In the genomic region with DNA sequence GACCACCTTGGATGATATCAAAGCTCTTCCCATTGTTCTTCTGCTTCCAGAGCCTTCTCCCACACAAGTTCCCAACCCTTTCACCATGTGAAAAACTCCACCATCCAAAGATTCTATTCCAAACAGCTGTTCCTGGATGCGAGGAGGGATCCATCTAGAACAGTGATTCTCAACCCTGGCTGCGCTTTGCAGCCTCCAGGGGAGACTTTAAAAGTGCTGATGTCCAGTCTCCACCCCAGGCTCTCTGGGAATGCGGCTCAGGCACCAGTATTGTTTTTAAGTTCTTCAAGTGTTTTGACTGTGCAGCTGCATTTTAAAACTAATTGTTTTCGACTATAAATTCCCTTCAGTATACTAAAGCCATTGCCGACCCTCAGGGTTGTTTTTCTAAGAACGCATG, we compare ENCODE assay signal across 17 cellular contexts.
DNase-seq lines count a peak whose midpoint lies in the region; ATAC-seq, FAIRE-seq and TF ChIP-seq lines count a peak whose summit lies in the region.
"Had no signal": no experiment of that assay in that cellular context is flagged by ENCODE, and none has a peak within 500 bp of the region (broad histone marks: within the 10 kb centered on the region; RNA-seq: fewer than 3 reads in every experiment).

No MANE protein-coding gene starts in this region.

- no peak for DNase-seq in activated CD4-positive, alpha-beta T cell treated with anti-CD3 and anti-CD28 coated beads for 36 hours
- DNase-seq in activated CD4-positive, alpha-beta T cell treated with anti-CD3 and anti-CD28 coated beads, Interleukin-2, amount 10 ng/mL, durations not matched to agents 24 days and 14 days, result no peak
- no peak for DNase-seq in breast epithelium (ENCODE audit: low spot score in 2 of 2)
- DNase-seq in keratinocyte (ENCODE audit: low read depth, low spot score), result no peak
- DNase-seq in stimulated activated naive B cell treated with anti-CD40 and anti-IgM and Interleukin-4, amounts not matched to agents 10 μg/mL and 1 μg/mL and 100 μg/mL, for 72 hours, result no peak
- no peak for DNase-seq in hepatocyte (ENCODE audit: low spot score)
- DNase-seq in activated CD4-positive, alpha-beta T cell treated with anti-CD3 and anti-CD28 coated beads for 1 hour, result no peak
- DNase-seq: NCI-H1694, NCI-H510A treated with DMSO at 0.1 percent for 48 hours, OCI-M1, WERI-Rb-1 had no signal

- H3K27ac ChIP-seq in breast epithelium, result peak overlapping the region; percentile 50 to 54
- H3K27ac ChIP-seq in keratinocyte (ENCODE audit: control insufficient read depth, insufficient read depth, low read length), result peak overlapping the region; percentile 87
- H3K27ac ChIP-seq in hepatocyte, result no peak overlapping the region
- H3K27ac ChIP-seq: 22Rv1, cardiac muscle cell, KMS-11, WERI-Rb-1 had no signal

- H3K79me2 ChIP-seq in keratinocyte (ENCODE audit: control insufficient read depth, insufficient read depth, low read length), result no peaks in the 10 kb centered on the region
- no peaks in the 10 kb centered on the region for H3K79me2 ChIP-seq in hepatocyte

- H3K36me3 Mint-ChIP-seq in activated CD4-positive, alpha-beta T cell treated with anti-CD3 and anti-CD28 coated beads for 36 hours (ENCODE audit: low read depth), result peaks cover 6% of the 10 kb centered on the region
- peaks cover 3% of the 10 kb centered on the region for H3K36me3 Mint-ChIP-seq in activated CD4-positive, alpha-beta T cell treated with anti-CD3 and anti-CD28 coated beads, Interleukin-2, amount 10 ng/mL, durations not matched to agents 24 days and 14 days (ENCODE audit: low read depth)
- H3K36me3 Mint-ChIP-seq in stimulated activated naive B cell treated with anti-CD40 and anti-IgM and Interleukin-4, amounts not matched to agents 10 μg/mL and 1 μg/mL and 100 μg/mL, for 72 hours, result peaks cover 6 to 23% of the 10 kb centered on the region in 2 donors
- H3K36me3 Mint-ChIP-seq: activated naive CD8-positive, alpha-beta T cell had no signal

- no peak for ATAC-seq in activated CD4-positive, alpha-beta T cell treated with anti-CD3 and anti-CD28 coated beads for 36 hours
- no peak for ATAC-seq in stimulated activated naive B cell treated with anti-CD40 and anti-IgM and Interleukin-4, amounts not matched to agents 10 μg/mL and 1 μg/mL and 100 μg/mL, for 72 hours (replicated peaks)
- ATAC-seq in HG03095 (IDR thresholded peaks at IDR 0.05; ENCODE audit: unreplicated experiment), result no peak
- ATAC-seq: GM12878 had no signal

- no peak for FAIRE-seq in keratinocyte (lab: Jason Lieb, UNC)
- FAIRE-seq: GM12878 had no signal

- H3K27ac Mint-ChIP-seq in activated CD4-positive, alpha-beta T cell treated with anti-CD3 and anti-CD28 coated beads for 36 hours, result peak overlapping the region; percentile 39
- no peak overlapping the region for H3K27ac Mint-ChIP-seq in activated CD4-positive, alpha-beta T cell treated with anti-CD3 and anti-CD28 coated beads, Interleukin-2, amount 10 ng/mL, durations not matched to agents 24 days and 14 days
- H3K27ac Mint-ChIP-seq in stimulated activated naive B cell treated with anti-CD40 and anti-IgM and Interleukin-4, amounts not matched to agents 10 μg/mL and 1 μg/mL and 100 μg/mL, for 72 hours, result peak overlapping the region; percentile 89
- H3K27ac Mint-ChIP-seq: activated naive CD8-positive, alpha-beta T cell had no signal

- WGBS in hepatocyte (ENCODE audit: low lambda C conversion rate, missing lambda C conversion rate), result 89% methylated on average over 6 of the region's 6 CpGs

- H3K36me3 ChIP-seq in breast epithelium (no peaks in the 10 kb centered on the region), keratinocyte (ENCODE audit: control insufficient read depth in 2 of 2, extremely low read depth in 1 of 2, insufficient read depth in 2 of 2, low read length in 2 of 2) (no peaks in the 10 kb centered on the region), hepatocyte (replicated peaks; ENCODE audit: insufficient read depth, low read depth) (no peaks in the 10 kb centered on the region)
- H3K36me3 ChIP-seq: cardiac muscle cell, WERI-Rb-1 had no signal

- H3K27me3 ChIP-seq in breast epithelium (no peaks in the 10 kb centered on the region), keratinocyte (ENCODE audit: control insufficient read depth, extremely low read depth, insufficient read depth, low read length) (no peaks in the 10 kb centered on the region), hepatocyte (no peaks in the 10 kb centered on the region)
- H3K27me3 ChIP-seq: cardiac muscle cell had no signal

- no peaks in the 10 kb centered on the region for H3K27me3 Mint-ChIP-seq in activated CD4-positive, alpha-beta T cell treated with anti-CD3 and anti-CD28 coated beads for 36 hours
- H3K27me3 Mint-ChIP-seq in activated CD4-positive, alpha-beta T cell treated with anti-CD3 and anti-CD28 coated beads, Interleukin-2, amount 10 ng/mL, durations not matched to agents 24 days and 14 days, result no peaks in the 10 kb centered on the region
- no peaks in the 10 kb centered on the region for H3K27me3 Mint-ChIP-seq in stimulated activated naive B cell treated with anti-CD40 and anti-IgM and Interleukin-4, amounts not matched to agents 10 μg/mL and 1 μg/mL and 100 μg/mL, for 72 hours
- H3K27me3 Mint-ChIP-seq: activated naive CD8-positive, alpha-beta T cell had no signal

- H3K4me3 ChIP-seq in breast epithelium (no peak overlapping the region), keratinocyte (ENCODE audit: control insufficient read depth in 2 of 3, extremely low read depth in 1 of 3, insufficient read depth in 2 of 3, low read depth in 1 of 3, low read length in 3 of 3) (no peak overlapping the region), hepatocyte (no peak overlapping the region)
- H3K4me3 ChIP-seq: cardiac muscle cell, GM12878 had no signal

- no peak for TF ChIP-seq CTCF in breast epithelium (IDR thresholded peaks at IDR 0.05)
- no peak for TF ChIP-seq CTCF in keratinocyte (optimal IDR thresholded peaks at IDR 0.05 in 1 of 3, IDR thresholded peaks at IDR 0.05 in 1 of 3, conservative IDR thresholded peaks at IDR 0.05 in 1 of 3; ENCODE audit: extremely low read depth in 1 of 3, insufficient read depth in 2 of 3, low read length in 3 of 3)
- TF ChIP-seq CTCF in hepatocyte (IDR thresholded peaks at IDR 0.05; ENCODE audit: poor library complexity), result no peak

- no peak overlapping the region for H3K9ac ChIP-seq in keratinocyte (ENCODE audit: control insufficient read depth, extremely low read depth, insufficient read depth, low read length)
- H3K9ac ChIP-seq: KMS-11 had no signal

- TF ChIP-seq POLR2A in breast epithelium (IDR thresholded peaks at IDR 0.05), result no peak

- no peak overlapping the region for H3K4me3 Mint-ChIP-seq in activated CD4-positive, alpha-beta T cell treated with anti-CD3 and anti-CD28 coated beads for 36 hours
- H3K4me3 Mint-ChIP-seq in activated CD4-positive, alpha-beta T cell treated with anti-CD3 and anti-CD28 coated beads, Interleukin-2, amount 10 ng/mL, durations not matched to agents 24 days and 14 days, result no peak overlapping the region
- H3K4me3 Mint-ChIP-seq in stimulated activated naive B cell treated with anti-CD40 and anti-IgM and Interleukin-4, amounts not matched to agents 10 μg/mL and 1 μg/mL and 100 μg/mL, for 72 hours, result no peak overlapping the region
- H3K4me3 Mint-ChIP-seq: activated naive CD8-positive, alpha-beta T cell had no signal

- H3K4me1 Mint-ChIP-seq in activated CD4-positive, alpha-beta T cell treated with anti-CD3 and anti-CD28 coated beads for 36 hours, result peaks cover 51% of the 10 kb centered on the region
- peaks cover 38% of the 10 kb centered on the region for H3K4me1 Mint-ChIP-seq in activated CD4-positive, alpha-beta T cell treated with anti-CD3 and anti-CD28 coated beads, Interleukin-2, amount 10 ng/mL, durations not matched to agents 24 days and 14 days
- peaks cover 44 to 70% of the 10 kb centered on the region in 2 donors for H3K4me1 Mint-ChIP-seq in stimulated activated naive B cell treated with anti-CD40 and anti-IgM and Interleukin-4, amounts not matched to agents 10 μg/mL and 1 μg/mL and 100 μg/mL, for 72 hours

- H3K4me1 ChIP-seq in breast epithelium (no peaks in the 10 kb centered on the region), keratinocyte (ENCODE audit: control insufficient read depth, extremely low read depth, insufficient read depth, low read length) (peaks cover 46% of the 10 kb centered on the region), hepatocyte (ENCODE audit: insufficient read depth) (no peaks in the 10 kb centered on the region)

- POLR2A ChIA-PET in activated CD4-positive, alpha-beta T cell treated with anti-CD3 and anti-CD28 coated beads for 36 hours (lab: Charles Lee), result interaction anchor here (0.5 to 2.0 kb wide), 3 partner anchors 15 to 1541 kb away, joined by 3 to 7 read pairs (median 4); no protein-coding TSS in a partner anchor

- H3K9me1 ChIP-seq in keratinocyte (ENCODE audit: control insufficient read depth, extremely low read depth, insufficient read depth, low read length), result no peaks in the 10 kb centered on the region

- no peak overlapping the region for H3K4me2 ChIP-seq in keratinocyte (ENCODE audit: control insufficient read depth, extremely low read depth, insufficient read depth, low read depth, low read length)
- no peak overlapping the region for H3K4me2 ChIP-seq in hepatocyte
- H3K4me2 ChIP-seq: KMS-11 had no signal

- H3K9me3 ChIP-seq in breast epithelium (no peaks in the 10 kb centered on the region), keratinocyte (ENCODE audit: control insufficient read depth, low read depth, low read length) (no peaks in the 10 kb centered on the region), hepatocyte (ENCODE audit: low read depth) (no peaks in the 10 kb centered on the region)

- no peaks in the 10 kb centered on the region for H3K9me2 ChIP-seq in hepatocyte (replicated peaks; ENCODE audit: insufficient read depth)

- H4K20me1 ChIP-seq in keratinocyte (ENCODE audit: control insufficient read depth, extremely low read depth, insufficient read depth, low read length) (no peaks in the 10 kb centered on the region), hepatocyte (ENCODE audit: insufficient read depth, poor library complexity, severe bottlenecking) (no peaks in the 10 kb centered on the region)

- peaks cover 3% of the 10 kb centered on the region for H3K9me3 Mint-ChIP-seq in activated CD4-positive, alpha-beta T cell treated with anti-CD3 and anti-CD28 coated beads for 36 hours (ENCODE audit: low read depth)
- H3K9me3 Mint-ChIP-seq in activated CD4-positive, alpha-beta T cell treated with anti-CD3 and anti-CD28 coated beads, Interleukin-2, amount 10 ng/mL, durations not matched to agents 24 days and 14 days, result peaks cover 6% of the 10 kb centered on the region
- peaks cover 9 to 10% of the 10 kb centered on the region in 2 donors for H3K9me3 Mint-ChIP-seq in stimulated activated naive B cell treated with anti-CD40 and anti-IgM and Interleukin-4, amounts not matched to agents 10 μg/mL and 1 μg/mL and 100 μg/mL, for 72 hours

- intact Hi-C loops in activated CD4-positive, alpha-beta T cell treated with anti-CD3 and anti-CD28 coated beads for 36 hours (cut with DNase I, micrococcal nuclease), result loop anchor here in 1 of 2 experiments (5.0 kb wide), 4 partner anchors 46 to 261 kb away; no protein-coding TSS in a partner anchor
- intact Hi-C loops in activated CD4-positive, alpha-beta T cell treated with anti-CD3 and anti-CD28 coated beads, Interleukin-2, amount 10 ng/mL, durations not matched to agents 24 days and 14 days (cut with micrococcal nuclease), result loop anchor here (5.0 kb wide), 1 partner anchor 534 kb away; the partner anchor contains the start of gene JARID2
- intact Hi-C loops in breast epithelium (cut with DNase I; ENCODE audit: low total_unique reads), result no loop called here

- CTCF ChIA-PET in activated CD4-positive, alpha-beta T cell treated with anti-CD3 and anti-CD28 coated beads for 36 hours (lab: Charles Lee), result interaction anchor here (0.6 kb wide), 1 partner anchor 9 kb away, joined by 3 read pairs; no protein-coding TSS in a partner anchor

- H2AFZ ChIP-seq in keratinocyte (ENCODE audit: control insufficient read depth, low read length) (no peak overlapping the region), hepatocyte (no peak overlapping the region)

- dilution Hi-C loops in keratinocyte (cut with MboI; ENCODE audit: extremely low pct_ligation_motif_present, low sequenced_read_pairs), result no loop called here
